ENCODE assay signal across 15 cellular contexts in the genomic region with DNA sequence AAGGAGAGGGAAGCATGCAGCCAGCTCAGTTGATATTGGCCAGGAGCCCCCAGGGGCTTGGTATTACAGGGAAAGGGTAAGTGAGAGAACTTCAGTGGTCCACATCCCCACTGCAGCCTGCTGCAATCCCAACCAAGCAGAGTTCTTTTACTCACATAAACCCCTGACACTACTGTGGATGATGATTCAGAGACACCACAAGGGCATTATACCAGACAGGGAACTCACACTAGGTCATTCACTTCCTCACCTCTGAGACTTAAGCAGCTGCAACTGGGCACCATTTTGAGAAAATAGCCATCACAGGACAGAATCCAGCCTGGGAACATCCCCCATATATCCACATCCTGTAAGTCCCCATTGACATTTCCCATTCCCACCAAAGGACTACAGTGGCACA.
"Had no signal": no experiment of that assay in that cellular context is flagged by ENCODE, and none has a peak within 500 bp of the region (broad histone marks: within the 10 kb centered on the region; RNA-seq: fewer than 3 reads in every experiment).

No MANE protein-coding gene starts in this region.

- ATAC-seq: body of pancreas, left ventricle myocardium superior, psoas muscle had no signal

- DNase-seq: activated CD4-positive, alpha-beta T cell treated with anti-CD3 and anti-CD28 coated beads for 1 hour; activated T-cell treated with anti-CD3 and anti-CD28 coated beads, Interleukin-2, amount 50 U/mL, for 1 hour; anterior cingulate cortex; body of pancreas; caudate nucleus; effector CD4-positive, alpha-beta T cell; foreskin melanocyte; left ventricle myocardium superior; ovary; psoas muscle; stimulated activated CD4-positive, alpha-beta T cell treated with anti-CD3 and anti-CD28 coated beads, Interleukin-4, amount 100 ng/mL, for 24 hours; substantia nigra; thyroid gland had no signal

- H3K27me3 ChIP-seq: body of pancreas, neutrophil, ovary, right atrium auricular region, thyroid gland had no signal

- H3K9me3 ChIP-seq: body of pancreas, neutrophil, ovary, right atrium auricular region, thyroid gland had no signal

- H3K4me3 ChIP-seq: body of pancreas, ovary, psoas muscle, right atrium auricular region, thyroid gland had no signal

- H3K36me3 ChIP-seq: neutrophil, ovary, right atrium auricular region, thyroid gland had no signal

- H3K4me1 ChIP-seq: psoas muscle, right atrium auricular region, thyroid gland had no signal

- H3K27ac ChIP-seq: body of pancreas, neutrophil, ovary, psoas muscle, right atrium auricular region, thyroid gland had no signal
